Comparison of ENCODE assay signal across 15 cellular contexts in the genomic region with DNA sequence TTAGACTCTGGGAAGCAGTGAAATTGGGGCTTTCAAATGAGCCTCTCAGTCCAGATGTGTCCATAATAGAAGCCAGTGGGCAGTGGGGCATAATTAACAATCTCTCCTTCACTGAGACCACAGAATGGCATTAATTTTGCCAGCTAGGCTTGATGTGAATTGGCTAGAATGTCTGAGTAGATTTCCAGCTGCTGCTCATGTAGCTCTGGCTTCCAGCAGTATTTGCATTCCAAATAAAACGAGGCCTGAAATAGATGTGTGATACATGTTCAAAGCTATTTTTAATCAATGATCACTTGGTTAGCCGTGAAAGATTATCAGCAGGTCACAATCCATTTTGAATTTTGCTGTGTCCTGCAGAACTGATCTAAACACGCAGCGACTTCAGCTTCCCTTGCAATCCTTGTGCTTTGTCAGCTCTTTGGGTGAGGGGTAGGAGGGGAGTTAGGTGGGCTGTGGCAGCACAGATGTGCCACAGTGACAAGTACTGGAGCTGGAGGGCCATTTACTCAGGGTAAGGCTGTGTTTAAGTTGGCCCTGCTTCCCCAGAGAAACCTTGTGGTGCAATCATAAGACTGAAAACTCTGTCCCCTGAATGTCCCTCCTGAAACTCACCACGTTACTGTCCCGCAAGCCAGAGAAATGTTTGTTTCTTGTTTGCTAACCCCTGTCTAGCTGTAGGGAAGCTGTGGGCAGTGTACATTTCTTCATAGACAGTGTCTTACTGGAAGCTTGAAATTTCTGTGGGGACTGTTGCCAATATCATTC. TPM values are rescaled to one million over a fixed set of nuclear protein-coding genes. Genes with fewer than 3 reads are reported as not detected.
DNase-seq lines count a peak whose midpoint lies in the region; ATAC-seq and TF ChIP-seq lines count a peak whose summit lies in the region.
"Had no signal": no experiment of that assay in that cellular context is flagged by ENCODE, and none has a peak within 500 bp of the region (broad histone marks: within the 10 kb centered on the region; RNA-seq: fewer than 3 reads in every experiment).

No MANE protein-coding gene starts in this region.

- H3K27ac Mint-ChIP-seq in activated naive CD4-positive, alpha-beta T cell treated with anti-CD3 and anti-CD28 coated beads for 36 hours = no peak overlapping the region
- no peak overlapping the region for H3K27ac Mint-ChIP-seq in activated CD4-positive, alpha-beta memory T cell treated with anti-CD3 and anti-CD28 coated beads for 36 hours
- H3K27ac Mint-ChIP-seq: stimulated activated naive CD8-positive, alpha-beta T cell treated with anti-CD3 and anti-CD28 coated beads, Interleukin-15, amount 100 ng/mL, for 72 hours had no signal

- H3K9ac ChIP-seq in skeletal muscle tissue (ENCODE audit: low read depth in 1 of 3, low read length in 3 of 3) = peak overlapping the region; percentile 50 to 66 (median 58)

- H3K36me3 Mint-ChIP-seq in activated naive CD4-positive, alpha-beta T cell treated with anti-CD3 and anti-CD28 coated beads for 36 hours (ENCODE audit: low read depth) = no peaks in the 10 kb centered on the region
- no peaks in the 10 kb centered on the region for H3K36me3 Mint-ChIP-seq in activated CD4-positive, alpha-beta memory T cell treated with anti-CD3 and anti-CD28 coated beads for 36 hours

- intact Hi-C loops in lower lobe of right lung (cut with DNase I) = no loop called here
- intact Hi-C loops in activated naive CD4-positive, alpha-beta T cell treated with anti-CD3 and anti-CD28 coated beads for 36 hours (cut with micrococcal nuclease) = no loop called here
- intact Hi-C loops in activated CD4-positive, alpha-beta memory T cell treated with anti-CD3 and anti-CD28 coated beads for 36 hours (cut with micrococcal nuclease) = no loop called here

- no peaks in the 10 kb centered on the region for H3K9me3 ChIP-seq in lower lobe of right lung
- H3K9me3 ChIP-seq in skeletal muscle tissue (ENCODE audit: control insufficient read depth in 3 of 3, low read length in 3 of 3) = no peaks in the 10 kb centered on the region
- H3K9me3 ChIP-seq: HAP-1, SJCRH30 had no signal

- H3K36me3 ChIP-seq in lower lobe of right lung = no peaks in the 10 kb centered on the region
- H3K36me3 ChIP-seq in skeletal muscle tissue (ENCODE audit: control insufficient read depth in 3 of 3, insufficient read depth in 3 of 3, low read length in 3 of 3) = no peaks in the 10 kb centered on the region
- H3K36me3 ChIP-seq: HAP-1, SJCRH30 had no signal

- TF ChIP-seq POLR2A in NB4 (IDR thresholded peaks at IDR 0.05; ENCODE audit: extremely low read depth, insufficient read length) = no peak

- peaks cover 11% of the 10 kb centered on the region for H3K27me3 Mint-ChIP-seq in activated naive CD4-positive, alpha-beta T cell treated with anti-CD3 and anti-CD28 coated beads for 36 hours (ENCODE audit: low read depth)
- H3K27me3 Mint-ChIP-seq in activated CD4-positive, alpha-beta memory T cell treated with anti-CD3 and anti-CD28 coated beads for 36 hours = peaks cover 18% of the 10 kb centered on the region

- H3K27ac ChIP-seq in lower lobe of right lung = no peak overlapping the region
- peak overlapping the region; percentile 82 for H3K27ac ChIP-seq in skeletal muscle tissue (ENCODE audit: low read depth, low read length)
- H3K27ac ChIP-seq: SJCRH30 had no signal

- no peak for TF ChIP-seq CTCF in NB4 (IDR thresholded peaks at IDR 0.05; ENCODE audit: low read depth, low read length)
- TF ChIP-seq CTCF in choroid plexus epithelial cell (conservative IDR thresholded peaks at IDR 0.05; ENCODE audit: low read depth, low read length) = no peak
- no peak for TF ChIP-seq CTCF in lower lobe of right lung (IDR thresholded peaks at IDR 0.05)
- TF ChIP-seq CTCF in GM10248 (IDR thresholded peaks at IDR 0.05; ENCODE audit: control extremely low read depth, extremely low read depth, low read depth, missing control alignments) = no peak

- DNase-seq in NB4 (ENCODE audit: low read depth) (peak; percentile 28), choroid plexus epithelial cell (ENCODE audit: low read depth) (peak; percentile 58), lower lobe of right lung (no peak), GM10248 (ENCODE audit: extremely low spot score) (no peak)
- no peak for DNase-seq in activated naive CD4-positive, alpha-beta T cell treated with anti-CD3 and anti-CD28 coated beads for 36 hours
- DNase-seq in activated CD4-positive, alpha-beta memory T cell treated with anti-CD3 and anti-CD28 coated beads for 36 hours = no peak
- DNase-seq: activated CD8-positive, alpha-beta memory T cell treated with anti-CD3 and anti-CD28 coated beads for 24 hours; activated effector memory CD4-positive, alpha-beta T cell treated with Interleukin-2 at 50 U/mL for 16 hours; effector CD8-positive, alpha-beta T cell; SJCRH30; stimulated activated naive CD8-positive, alpha-beta T cell treated with anti-CD3 and anti-CD28 coated beads, Interleukin-15, amount 100 ng/mL, for 72 hours had no signal

- CTCF ChIA-PET in GM10248 (lab: Yijun Ruan, JAX) = interaction anchor here (0.8 to 1.2 kb wide), 2 partner anchors 10 to 12 kb away, joined by 3 to 4 read pairs; no protein-coding TSS in a partner anchor
- CTCF ChIA-PET in activated naive CD4-positive, alpha-beta T cell treated with anti-CD3 and anti-CD28 coated beads for 36 hours (lab: Charles Lee) = no interaction called here
- CTCF ChIA-PET in activated CD4-positive, alpha-beta memory T cell treated with anti-CD3 and anti-CD28 coated beads for 36 hours (lab: Charles Lee) = no interaction called here

- peaks cover 11% of the 10 kb centered on the region for H3K4me1 ChIP-seq in lower lobe of right lung
- peaks cover 16 to 31% (median 18%) of the 10 kb centered on the region in 3 donors for H3K4me1 ChIP-seq in skeletal muscle tissue (ENCODE audit: control insufficient read depth in 3 of 3, insufficient read depth in 3 of 3, low read length in 3 of 3)

- H3K27me3 ChIP-seq in lower lobe of right lung (ENCODE audit: low read depth) (no peaks in the 10 kb centered on the region), skeletal muscle tissue (ENCODE audit: control insufficient read depth in 3 of 3, insufficient read depth in 3 of 3, low read length in 3 of 3) (no peaks in the 10 kb centered on the region)
- H3K27me3 ChIP-seq: SJCRH30 had no signal

- H3K4me3 ChIP-seq in NB4 (ENCODE audit: low read depth, low read length) (no peak overlapping the region), choroid plexus epithelial cell (ENCODE audit: low read depth, low read length) (no peak overlapping the region), lower lobe of right lung (no peak overlapping the region), skeletal muscle tissue (ENCODE audit: low read length in 3 of 3) (peak overlapping the region; percentile 28 to 45 (median 30))
- H3K4me3 ChIP-seq: HAP-1, lung, SJCRH30 had no signal

- ATAC-seq in lower lobe of right lung (peak; percentile 68 to 70), HG03354 (IDR thresholded peaks at IDR 0.05; ENCODE audit: poor library complexity, severe bottlenecking, unreplicated experiment) (no peak)
- ATAC-seq: stimulated activated naive CD8-positive, alpha-beta T cell treated with anti-CD3 and anti-CD28 coated beads, Interleukin-15, amount 100 ng/mL, for 72 hours had no signal

- H3K4me1 Mint-ChIP-seq in activated naive CD4-positive, alpha-beta T cell treated with anti-CD3 and anti-CD28 coated beads for 36 hours (ENCODE audit: low read depth) = no peaks in the 10 kb centered on the region
- no peaks in the 10 kb centered on the region for H3K4me1 Mint-ChIP-seq in activated CD4-positive, alpha-beta memory T cell treated with anti-CD3 and anti-CD28 coated beads for 36 hours (ENCODE audit: low read depth)
- H3K4me1 Mint-ChIP-seq: stimulated activated naive CD8-positive, alpha-beta T cell treated with anti-CD3 and anti-CD28 coated beads, Interleukin-15, amount 100 ng/mL, for 72 hours had no signal

- H3K4me3 Mint-ChIP-seq in activated naive CD4-positive, alpha-beta T cell treated with anti-CD3 and anti-CD28 coated beads for 36 hours = no peak overlapping the region
- H3K4me3 Mint-ChIP-seq in activated CD4-positive, alpha-beta memory T cell treated with anti-CD3 and anti-CD28 coated beads for 36 hours = no peak overlapping the region
- H3K4me3 Mint-ChIP-seq: stimulated activated naive CD8-positive, alpha-beta T cell treated with anti-CD3 and anti-CD28 coated beads, Interleukin-15, amount 100 ng/mL, for 72 hours had no signal

- no peaks in the 10 kb centered on the region for H3K9me3 Mint-ChIP-seq in activated naive CD4-positive, alpha-beta T cell treated with anti-CD3 and anti-CD28 coated beads for 36 hours
- H3K9me3 Mint-ChIP-seq in activated CD4-positive, alpha-beta memory T cell treated with anti-CD3 and anti-CD28 coated beads for 36 hours = no peaks in the 10 kb centered on the region
- H3K9me3 Mint-ChIP-seq: stimulated activated naive CD8-positive, alpha-beta T cell treated with anti-CD3 and anti-CD28 coated beads, Interleukin-15, amount 100 ng/mL, for 72 hours had no signal

- POLR2A ChIA-PET in GM10248 (lab: Yijun Ruan, JAX) = no interaction called here
- POLR2A ChIA-PET in activated CD4-positive, alpha-beta memory T cell treated with anti-CD3 and anti-CD28 coated beads for 36 hours (lab: Charles Lee) = no interaction called here

RNA-seq across cellular contexts. Expression of gene TMEM178A, which starts 56.8 kb away (rescaled TPM):
- total RNA-seq in lower lobe of right lung (3.2 TPM), skeletal muscle tissue (4.7 TPM)
- total RNA-seq in activated naive CD4-positive, alpha-beta T cell treated with anti-CD3 and anti-CD28 coated beads for 36 hours = under 1 TPM; 0.25 to 0.55 TPM
- under 1 TPM; 0.29 to 0.48 TPM for total RNA-seq in activated CD4-positive, alpha-beta memory T cell treated with anti-CD3 and anti-CD28 coated beads for 36 hours

Comparison
In these comparisons a context has a peak if more than half of its experiments do, and no peak if none do; other contexts are left out.
1. DNase-seq: peak in NB4 (single experiment) and choroid plexus epithelial cell (single experiment); none in lower lobe of right lung (single experiment), GM10248 (single experiment), activated naive CD4-positive, alpha-beta T cell treated with anti-CD3 and anti-CD28 coated beads for 36 hours (single experiment) and activated CD4-positive, alpha-beta memory T cell treated with anti-CD3 and anti-CD28 coated beads for 36 hours (single experiment).
2. H3K4me3 ChIP-seq: peak in skeletal muscle tissue (3 of 3); none in NB4 (single experiment), choroid plexus epithelial cell (single experiment) and lower lobe of right lung (single experiment).